9 cellular contexts compared by ENCODE assay signal in the genomic region with DNA sequence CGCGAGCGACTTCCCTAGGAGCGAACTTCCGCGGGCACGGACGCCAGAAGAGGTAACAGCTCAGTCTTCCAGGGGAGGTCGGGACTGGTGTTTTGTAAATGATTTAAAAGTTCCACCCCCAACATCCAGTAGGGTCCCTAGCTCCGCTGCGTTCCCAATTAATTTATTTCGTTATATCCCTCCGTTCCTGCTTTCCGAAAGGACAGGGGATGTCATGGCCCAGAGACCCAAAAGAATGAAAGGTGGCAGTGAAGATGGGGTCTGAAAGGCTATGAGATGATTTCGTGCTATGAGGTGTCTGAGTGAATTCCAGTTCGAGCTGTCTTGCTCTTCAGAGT. TPM values are rescaled to one million over a fixed set of nuclear protein-coding genes. Genes with fewer than 3 reads are reported as not detected.
DNase-seq lines count a peak whose midpoint lies in the region; ATAC-seq and TF ChIP-seq lines count a peak whose summit lies in the region.
"Had no signal": no experiment of that assay in that cellular context is flagged by ENCODE, and none has a peak within 500 bp of the region (broad histone marks: within the 10 kb centered on the region; RNA-seq: fewer than 3 reads in every experiment).

No MANE protein-coding gene starts in this region.

- H3K79me2 ChIP-seq in neural cell (replicated peaks; ENCODE audit: insufficient read depth, low read length) = no peaks in the 10 kb centered on the region

- ATAC-seq in effector memory CD8-positive, alpha-beta T cell (replicated peaks) = no peak
- ATAC-seq in GM21360 (IDR thresholded peaks at IDR 0.05; ENCODE audit: unreplicated experiment) = no peak
- no peak for ATAC-seq in HG03196 (IDR thresholded peaks at IDR 0.05; ENCODE audit: unreplicated experiment)
- ATAC-seq in HG02610 (IDR thresholded peaks at IDR 0.05; ENCODE audit: unreplicated experiment) = no peak
- no peak for ATAC-seq in GM19452 (IDR thresholded peaks at IDR 0.05; ENCODE audit: unreplicated experiment)

- peaks cover 35 to 82% of the 10 kb centered on the region in 2 donors for H3K27me3 Mint-ChIP-seq in effector memory CD8-positive, alpha-beta T cell

- H3K4me2 ChIP-seq in neural cell (ENCODE audit: low read length) = peak overlapping the region; percentile 21
- H3K4me2 ChIP-seq: PC-9 had no signal

- H3K27me3 ChIP-seq in HUES6 (ENCODE audit: control insufficient read depth, insufficient read depth, low read length) (peaks cover 71% of the 10 kb centered on the region), neural cell (ENCODE audit: insufficient read depth, low read depth, low read length) (peaks cover 44% of the 10 kb centered on the region)

- H3K9ac ChIP-seq in HUES6 (ENCODE audit: low read length) (peak overlapping the region; percentile 78), neural cell (ENCODE audit: low read length) (peak overlapping the region; percentile 29)

- H3K9me2 ChIP-seq in neural cell (ENCODE audit: insufficient read depth, low read length) = no peaks in the 10 kb centered on the region

- peaks cover 0 to 7% of the 10 kb centered on the region in 2 donors for H3K4me1 Mint-ChIP-seq in effector memory CD8-positive, alpha-beta T cell (ENCODE audit: low read depth in 2 of 2)

- no peak for TF ChIP-seq RAD21 in neural cell (conservative IDR thresholded peaks at IDR 0.05)

- TF ChIP-seq EP300 in neural cell (conservative IDR thresholded peaks at IDR 0.05; ENCODE audit: poor library complexity, severe bottlenecking) = no peak

- H3F3A ChIP-seq in neural cell (ENCODE audit: insufficient read depth, low read length, poor library complexity, severe bottlenecking) = no peaks in the 10 kb centered on the region

- no peaks in the 10 kb centered on the region for H4K20me1 ChIP-seq in neural cell (ENCODE audit: insufficient read depth)

- no peaks in the 10 kb centered on the region for H3K36me3 ChIP-seq in HUES6 (ENCODE audit: control insufficient read depth, insufficient read depth, low read length)
- H3K36me3 ChIP-seq in neural cell (ENCODE audit: insufficient read depth, low read length) = no peaks in the 10 kb centered on the region

- TF ChIP-seq CTCF in AG10803 (conservative IDR thresholded peaks at IDR 0.05; ENCODE audit: low read length) (no peak), neural cell (IDR thresholded peaks at IDR 0.05; ENCODE audit: poor library complexity, severe bottlenecking) (no peak)

- peak overlapping the region; percentile 75 to 81 for H3K4me3 Mint-ChIP-seq in effector memory CD8-positive, alpha-beta T cell

- H3K36me3 Mint-ChIP-seq in effector memory CD8-positive, alpha-beta T cell (ENCODE audit: insufficient read depth) = no peaks in the 10 kb centered on the region

- H3K9me3 ChIP-seq in HUES6 (ENCODE audit: control insufficient read depth, insufficient read depth, low read depth, low read length) = no peaks in the 10 kb centered on the region
- no peaks in the 10 kb centered on the region for H3K9me3 ChIP-seq in neural cell (ENCODE audit: low read length)

- DNase-seq in AG10803 (ENCODE audit: low read depth) = no peak
- no peak for DNase-seq in effector memory CD8-positive, alpha-beta T cell
- DNase-seq: PC-9 had no signal

- no peak overlapping the region for H3K27ac ChIP-seq in HUES6 (ENCODE audit: low read depth, low read length)
- no peak overlapping the region for H3K27ac ChIP-seq in neural cell (ENCODE audit: low read length)
- H3K27ac ChIP-seq: PC-9 had no signal

- H3K9me3 Mint-ChIP-seq in effector memory CD8-positive, alpha-beta T cell = no peaks in the 10 kb centered on the region

- H3K27ac Mint-ChIP-seq in effector memory CD8-positive, alpha-beta T cell = no peak overlapping the region

- H3K4me1 ChIP-seq in HUES6 (ENCODE audit: control insufficient read depth, insufficient read depth, low read length) = peaks cover 17% of the 10 kb centered on the region

- H3K4me3 ChIP-seq in AG10803 (ENCODE audit: low read length) (peak overlapping the region; percentile 74), HUES6 (ENCODE audit: low read depth, low read length) (peak overlapping the region; percentile 71), neural cell (ENCODE audit: low read length) (peak overlapping the region; percentile 73)
- H3K4me3 ChIP-seq: PC-9 had no signal

- H2AFZ ChIP-seq in neural cell (ENCODE audit: low read depth, low read length) = no peak overlapping the region
- H2AFZ ChIP-seq: PC-9 had no signal

TF ChIP-seq in neural cell, 6 proteins besides CTCF, POLR2A, EP300 and RAD21:
- TF ChIP-seq POLR2AphosphoS5 (IDR thresholded peaks at IDR 0.05) (peak; percentile 53), REST (IDR thresholded peaks at IDR 0.05; ENCODE audit: borderline replicate concordance) (no peak)

RNA-seq across cellular contexts. Expression of gene SMIM43, which starts 0.4 kb away (rescaled TPM):
- 0.17 TPM in 1 of 2 replicates, not detected in the other for polyA plus RNA-seq in neural cell
- polyA minus RNA-seq in neural cell = not detected in 2 replicates

RNA-seq across cellular contexts. Expression of gene EXOSC9, which starts 35.8 kb away (rescaled TPM):
- 67.3 and 67.4 TPM in 2 replicates for polyA plus RNA-seq in neural cell
- polyA minus RNA-seq in neural cell = 34.6 and 49.5 TPM in 2 replicates

RNA-seq across cellular contexts. Expression of gene CCNA2, which starts 58.3 kb away (rescaled TPM):
- 7.5 and 8.6 TPM in 2 replicates for polyA plus RNA-seq in neural cell
- polyA minus RNA-seq in neural cell = 2.9 and 5.0 TPM in 2 replicates
